In the genomic region with DNA sequence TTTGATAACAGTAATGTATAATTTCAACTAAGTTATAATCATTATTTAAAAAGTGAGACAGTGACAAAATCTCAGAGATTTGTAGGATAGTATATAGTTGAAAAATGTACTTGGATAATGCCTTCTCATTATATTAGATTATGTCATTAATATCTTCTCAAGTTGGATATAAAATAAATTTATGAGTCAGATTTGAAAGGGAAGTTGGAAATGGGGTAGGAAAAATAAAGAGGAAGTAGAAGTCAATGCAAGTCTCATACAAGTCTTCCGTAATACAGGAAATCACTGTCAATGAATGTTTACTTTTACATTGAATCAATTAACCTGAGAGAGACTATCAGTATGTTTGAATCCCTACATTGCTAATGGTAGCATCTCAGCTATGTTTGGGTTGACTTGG, we compare ENCODE assay signal across 26 cellular contexts.
"Had no signal": no experiment of that assay in that cellular context is flagged by ENCODE, and none has a peak within 500 bp of the region (broad histone marks: within the 10 kb centered on the region; RNA-seq: fewer than 3 reads in every experiment).

No MANE protein-coding gene starts in this region.

- H3K27me3 ChIP-seq: brain microvascular endothelial cell, cardiac muscle cell, SJSA1 had no signal

- H3K4me3 ChIP-seq: cardiac muscle cell, SJSA1 had no signal

- H3K36me3 ChIP-seq: brain microvascular endothelial cell, cardiac muscle cell, SJSA1 had no signal

- H3K27ac ChIP-seq: brain microvascular endothelial cell, cardiac muscle cell, SJSA1 had no signal

- H3K9me3 ChIP-seq: SJSA1 had no signal

- ATAC-seq: activated CD4-positive, CD25-positive, alpha-beta regulatory T cell treated with anti-CD3 and anti-CD28 coated beads, Interleukin-2, amount 50 U/mL, for 24 hours; activated CD8-positive, alpha-beta T cell treated with anti-CD3 and anti-CD28 coated beads for 36 hours; activated T-cell treated with anti-CD3 and anti-CD28 coated beads, Interleukin-2, amount 50 U/mL, for 72 hours; Panc1; Right ventricle myocardium inferior; SK-N-SH treated with all-trans-retinoic acid at 6 μM for 48 hours; T-cell had no signal

- DNase-seq: activated CD4-positive, alpha-beta T cell treated with anti-CD3 and anti-CD28 coated beads for 4 hours; activated CD8-positive, alpha-beta memory T cell treated with anti-CD3 and anti-CD28 coated beads, Interleukin-2, amount 50 U/mL, for 4 hours; activated CD8-positive, alpha-beta T cell treated with anti-CD3 and anti-CD28 coated beads for 36 hours; activated gamma-delta T cell treated with Interleukin-2 at 50 U/mL for 16 hours; activated naive CD4-positive, alpha-beta T cell treated with anti-CD3 and anti-CD28 coated beads, Interleukin-2, amount 10 ng/mL, durations not matched to agents 7 days and 5 days; activated naive CD8-positive, alpha-beta T cell treated with anti-CD3 and anti-CD28 coated beads for 36 hours; activated T-cell treated with anti-CD3 and anti-CD28 coated beads, Interleukin-2, amount 50 U/mL, for 72 hours; brain microvascular endothelial cell; KBM-7; NCI-H1105 treated with DMSO at 0.1 percent for 48 hours; NCI-H1436 treated with DMSO at 0.1 percent for 48 hours; NCI-H187; NCI-H2081; NCI-H446; NCI-H524; OCI-M1; RPMI8226; T-cell; T-helper 2 cell; T1000 had no signal

- H3K4me1 ChIP-seq: SJSA1 had no signal
